Comparison of ENCODE assay signal across 7 cellular contexts in the genomic region with DNA sequence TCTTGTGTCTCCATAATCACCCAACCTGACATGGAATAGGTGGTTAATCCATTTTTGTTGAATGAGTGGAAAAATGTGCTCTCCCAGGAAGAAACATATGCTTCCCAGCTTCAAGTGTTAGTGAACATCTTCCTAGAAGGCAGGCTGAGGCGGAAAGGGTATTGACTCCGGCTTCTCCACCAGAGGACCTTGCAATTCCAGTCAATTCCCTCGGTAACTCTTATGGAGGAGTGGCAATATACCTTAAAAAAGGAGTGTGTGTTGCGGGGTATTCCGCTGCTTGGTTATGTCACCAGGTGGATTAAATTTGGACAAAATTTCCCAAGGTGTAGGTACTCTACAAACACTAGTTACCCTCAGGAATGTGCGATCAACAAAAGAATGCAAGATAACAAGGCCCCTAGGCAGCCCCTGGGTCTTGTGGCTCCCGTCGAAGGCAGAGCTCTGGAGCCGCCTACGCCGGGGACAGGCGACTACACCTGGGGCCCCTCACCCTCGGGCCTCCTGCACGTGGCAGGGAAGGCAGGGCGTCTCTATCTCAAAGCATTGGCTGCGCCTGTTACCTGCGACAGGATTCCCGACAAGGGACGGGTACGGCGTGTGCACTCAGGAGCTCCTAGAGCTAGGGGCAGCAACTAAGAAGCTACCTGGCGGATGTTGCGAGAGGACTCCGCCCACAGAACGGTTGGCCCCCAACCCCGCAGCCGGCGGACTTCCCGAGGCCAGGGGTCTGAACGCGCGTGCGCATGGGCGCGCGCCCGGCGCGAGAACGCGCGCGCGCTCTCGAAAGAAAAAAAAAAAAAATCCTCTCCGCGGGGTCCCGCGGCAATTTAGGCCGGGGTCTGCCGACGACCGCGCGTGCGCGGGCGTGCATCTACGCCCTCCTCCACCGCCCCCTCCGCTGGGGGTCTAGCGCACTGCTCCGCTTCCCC. TPM values are rescaled to one million over a fixed set of nuclear protein-coding genes. Genes with fewer than 3 reads are reported as not detected.
DNase-seq lines count a peak whose midpoint lies in the region; ATAC-seq and TF ChIP-seq lines count a peak whose summit lies in the region.

A gene (minus strand): TSS at position 659 of the 932 bp plus-strand sequence. CDS start 8,355 bp downstream, outside the sequence.

- H3K36me3 Mint-ChIP-seq in activated T-helper 2 cell treated with anti-CD3 and anti-CD28 coated beads, Interferon-gamma antibody, Interleukin-2, Interleukin-4, amounts not matched to agents 10 μg/mL and 5 μg/mL and 100 μg/mL, durations not matched to agents 14 hours and 24 hours and 36 hours (ENCODE audit: low read depth), result no peaks in the 10 kb centered on the region

- H3K36me3 ChIP-seq in OCI-LY7 (ENCODE audit: insufficient read depth, low read length), result no peaks in the 10 kb centered on the region
- no peaks in the 10 kb centered on the region for H3K36me3 ChIP-seq in parathyroid adenoma (ENCODE audit: control insufficient read depth, insufficient read depth, low read length)

- peak within 1 kb of the TSS; percentile 74 for H2AFZ ChIP-seq in OCI-LY7 (ENCODE audit: low read length)
- H2AFZ ChIP-seq in parathyroid adenoma, result peak within 1 kb of the TSS; percentile 98

- POLR2A ChIA-PET in OCI-LY7 (lab: Charles Lee), result interaction anchor here (0.7 to 3.8 kb wide), 16 partner anchors 11 to 468 kb away, joined by 3 to 15 read pairs (median 6); a partner anchor contains a TSS

- H3K9me3 ChIP-seq in OCI-LY7 (ENCODE audit: low read length), result no peaks in the 10 kb centered on the region
- no peaks in the 10 kb centered on the region for H3K9me3 ChIP-seq in parathyroid adenoma (ENCODE audit: control insufficient read depth, low read length)

- BruUV-seq in OCI-LY7 (replicated peaks; lab: Mats Ljungman, UMichigan), result TSS peak; percentile 68

- H3K9ac ChIP-seq in parathyroid adenoma, result peak within 1 kb of the TSS; percentile 41

- peak within 1 kb of the TSS; percentile 60 for H3K27ac Mint-ChIP-seq in activated T-helper 2 cell treated with anti-CD3 and anti-CD28 coated beads, Interferon-gamma antibody, Interleukin-2, Interleukin-4, amounts not matched to agents 10 μg/mL and 5 μg/mL and 100 μg/mL, durations not matched to agents 14 hours and 24 hours and 36 hours

- CTCF ChIA-PET in OCI-LY7 (lab: Charles Lee; ENCODE audit: unreplicated experiment), result interaction anchor here (0.5 to 1.5 kb wide), 4 partner anchors 21 to 319 kb away, joined by 3 to 6 read pairs (median 4); no protein-coding TSS in a partner anchor

- ATAC-seq in GM18508 (IDR thresholded peaks at IDR 0.05; ENCODE audit: insufficient read depth, unreplicated experiment), result peak; percentile 7
- peak; percentile 4 for ATAC-seq in HG03342 (IDR thresholded peaks at IDR 0.05; ENCODE audit: unreplicated experiment)
- no peak for ATAC-seq in HG03565 (IDR thresholded peaks at IDR 0.05; ENCODE audit: unreplicated experiment)

- H4K20me1 ChIP-seq in OCI-LY7 (ENCODE audit: insufficient read depth, low read length), result no peaks in the 10 kb centered on the region

- H3K4me1 Mint-ChIP-seq in activated T-helper 2 cell treated with anti-CD3 and anti-CD28 coated beads, Interferon-gamma antibody, Interleukin-2, Interleukin-4, amounts not matched to agents 10 μg/mL and 5 μg/mL and 100 μg/mL, durations not matched to agents 14 hours and 24 hours and 36 hours (ENCODE audit: low read depth), result peaks cover 17% of the 10 kb centered on the region

- intact Hi-C loops in OCI-LY7 (cut with micrococcal nuclease; ENCODE audit: unreplicated experiment), result loop anchor here (10.0 kb wide), 1 partner anchor 239 kb away; no protein-coding TSS in a partner anchor
- intact Hi-C loops in activated T-helper 2 cell treated with anti-CD3 and anti-CD28 coated beads, Interferon-gamma antibody, Interleukin-2, Interleukin-4, amounts not matched to agents 10 μg/mL and 5 μg/mL and 100 μg/mL, durations not matched to agents 14 hours and 24 hours and 36 hours (cut with micrococcal nuclease), result loop anchor here (2.0 to 10.0 kb wide), 4 partner anchors 431 to 1851 kb away; a partner anchor contains a TSS

- H3K27me3 Mint-ChIP-seq in activated T-helper 2 cell treated with anti-CD3 and anti-CD28 coated beads, Interferon-gamma antibody, Interleukin-2, Interleukin-4, amounts not matched to agents 10 μg/mL and 5 μg/mL and 100 μg/mL, durations not matched to agents 14 hours and 24 hours and 36 hours (ENCODE audit: low read depth), result peaks cover 4% of the 10 kb centered on the region

- H3K4me2 ChIP-seq in OCI-LY7 (ENCODE audit: low read length), result peak within 1 kb of the TSS; percentile 97
- peak within 1 kb of the TSS; percentile 93 for H3K4me2 ChIP-seq in parathyroid adenoma (ENCODE audit: low read length)

- H3K9me2 ChIP-seq in OCI-LY7 (ENCODE audit: insufficient read depth, low read length), result no peaks in the 10 kb centered on the region

- H3K4me1 ChIP-seq in OCI-LY7 (ENCODE audit: insufficient read depth, low read length, poor library complexity, severe bottlenecking) (peaks cover 55% of the 10 kb centered on the region), parathyroid adenoma (peaks cover 3% of the 10 kb centered on the region)

- no peaks in the 10 kb centered on the region for H3K9me3 Mint-ChIP-seq in activated T-helper 2 cell treated with anti-CD3 and anti-CD28 coated beads, Interferon-gamma antibody, Interleukin-2, Interleukin-4, amounts not matched to agents 10 μg/mL and 5 μg/mL and 100 μg/mL, durations not matched to agents 14 hours and 24 hours and 36 hours

- H3K27me3 ChIP-seq in parathyroid adenoma (ENCODE audit: control insufficient read depth, insufficient read depth, low read length), result no peaks in the 10 kb centered on the region

- H3K27ac ChIP-seq in OCI-LY7 (ENCODE audit: low read depth, low read length, poor library complexity, severe bottlenecking) (peak within 1 kb of the TSS; percentile 85), parathyroid adenoma (peak within 1 kb of the TSS; percentile 57)

- H3K4me3 ChIP-seq in OCI-LY7 (ENCODE audit: low read depth, low read length, poor library complexity, severe bottlenecking), result peak within 1 kb of the TSS; percentile 96
- H3K4me3 ChIP-seq in parathyroid adenoma (ENCODE audit: low read depth, low read length), result peak within 1 kb of the TSS; percentile 81

- DNase-seq in OCI-LY7 (ENCODE audit: low spot score) (peak; percentile 84), germinal center (ENCODE audit: low spot score) (peak; percentile 75)
- peak; percentile 24 for DNase-seq in activated T-helper 2 cell treated with anti-CD3 and anti-CD28 coated beads, Interferon-gamma antibody, Interleukin-2, Interleukin-4, amounts not matched to agents 10 μg/mL and 5 μg/mL and 100 μg/mL, durations not matched to agents 14 hours and 24 hours and 36 hours (ENCODE audit: low spot score)

- TF ChIP-seq CTCF in OCI-LY7 (conservative IDR thresholded peaks at IDR 0.05; ENCODE audit: low read length), result no peak
- no peak for TF ChIP-seq CTCF in parathyroid adenoma (IDR thresholded peaks at IDR 0.05)

- peaks cover 40% of the 10 kb centered on the region for H3K79me2 ChIP-seq in OCI-LY7 (ENCODE audit: insufficient read depth, low read depth, low read length)
- peaks cover 11% of the 10 kb centered on the region for H3K79me2 ChIP-seq in parathyroid adenoma

- peak within 1 kb of the TSS; percentile 83 for H3K4me3 Mint-ChIP-seq in activated T-helper 2 cell treated with anti-CD3 and anti-CD28 coated beads, Interferon-gamma antibody, Interleukin-2, Interleukin-4, amounts not matched to agents 10 μg/mL and 5 μg/mL and 100 μg/mL, durations not matched to agents 14 hours and 24 hours and 36 hours (ENCODE audit: low read depth)

RNA-seq across cellular contexts. Expression of the gene that starts here (rescaled TPM):
- total RNA-seq in OCI-LY7 (2014; rRNA removed; shearing (Covaris generic)), result 0.08 TPM in 1 of 2 replicates, not detected in the other
- total RNA-seq in OCI-LY7 (2022), result 0.08 and 0.09 TPM in 2 replicates
- total RNA-seq in activated T-helper 2 cell treated with anti-CD3 and anti-CD28 coated beads, Interferon-gamma antibody, Interleukin-2, Interleukin-4, amounts not matched to agents 10 μg/mL and 5 μg/mL and 100 μg/mL, durations not matched to agents 14 hours and 24 hours and 36 hours, result not detected in 2 replicates

Comparison
In these comparisons a context has a peak if more than half of its experiments do, and no peak if none do; other contexts are left out.
1. Peak in DNase-seq, H3K4me3 ChIP-seq, H3K27ac ChIP-seq and H3K4me2 ChIP-seq in OCI-LY7; RNA of the gene not detected or under 1 TPM.
2. Peak in DNase-seq in activated T-helper 2 cell treated with anti-CD3 and anti-CD28 coated beads, Interferon-gamma antibody, Interleukin-2, Interleukin-4, amounts not matched to agents 10 μg/mL and 5 μg/mL and 100 μg/mL, durations not matched to agents 14 hours and 24 hours and 36 hours; RNA of the gene not detected or under 1 TPM.
3. DNase-seq: peak in every context shown above with its lines; median percentile 84 in OCI-LY7; 75 in germinal center; 24 in activated T-helper 2 cell treated with anti-CD3 and anti-CD28 coated beads, Interferon-gamma antibody, Interleukin-2, Interleukin-4, amounts not matched to agents 10 μg/mL and 5 μg/mL and 100 μg/mL, durations not matched to agents 14 hours and 24 hours and 36 hours.